22 cellular contexts compared by ENCODE assay signal in the genomic region with DNA sequence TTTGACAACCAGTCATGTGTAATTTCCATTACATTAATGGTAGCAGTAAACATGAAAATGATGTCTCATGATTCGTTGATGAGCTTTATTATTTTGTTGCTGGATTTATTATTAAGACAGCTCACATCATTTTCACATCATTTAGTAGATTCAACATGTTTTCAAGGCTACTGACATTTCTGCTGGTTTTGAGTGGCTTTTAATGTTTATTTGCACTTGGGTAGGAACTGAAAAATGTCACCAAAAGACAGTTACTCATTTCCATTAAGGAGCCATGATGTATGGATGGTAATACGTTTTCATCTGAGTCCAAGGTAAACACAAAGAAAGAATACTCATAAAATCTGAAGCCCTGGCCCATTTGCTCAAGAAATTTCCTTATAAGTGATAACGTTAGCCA. TPM values are rescaled to one million over a fixed set of nuclear protein-coding genes. Genes with fewer than 3 reads are reported as not detected.
DNase-seq lines count a peak whose midpoint lies in the region; ATAC-seq, FAIRE-seq and TF ChIP-seq lines count a peak whose summit lies in the region.
"Had no signal": no experiment of that assay in that cellular context is flagged by ENCODE, and none has a peak within 500 bp of the region (broad histone marks: within the 10 kb centered on the region; RNA-seq: fewer than 3 reads in every experiment).

No MANE protein-coding gene starts in this region.

- no peak for TF ChIP-seq CTCF in left ventricle myocardium inferior (IDR thresholded peaks at IDR 0.05; ENCODE audit: borderline replicate concordance)
- no peak for TF ChIP-seq CTCF in gastrocnemius medialis (IDR thresholded peaks at IDR 0.05 in 4 of 5, conservative IDR thresholded peaks at IDR 0.05 in 1 of 5)

- H3K36me3 Mint-ChIP-seq in activated naive CD8-positive, alpha-beta T cell treated with anti-CD3 and anti-CD28 coated beads, Interleukin-2, amount 50 U/mL, for 24 hours (ENCODE audit: low read depth): no peaks in the 10 kb centered on the region
- H3K36me3 Mint-ChIP-seq: CD8-positive, alpha-beta memory T cell had no signal

- H3K4me3 Mint-ChIP-seq in activated naive CD8-positive, alpha-beta T cell treated with anti-CD3 and anti-CD28 coated beads, Interleukin-2, amount 50 U/mL, for 24 hours: no peak overlapping the region
- H3K4me3 Mint-ChIP-seq: CD14-positive monocyte; CD4-positive, alpha-beta T cell; CD8-positive, alpha-beta memory T cell; HFFc6 had no signal

- H3K27ac Mint-ChIP-seq in activated naive CD8-positive, alpha-beta T cell treated with anti-CD3 and anti-CD28 coated beads, Interleukin-2, amount 50 U/mL, for 24 hours: no peak overlapping the region
- H3K27ac Mint-ChIP-seq: CD14-positive monocyte; CD4-positive, alpha-beta T cell; CD8-positive, alpha-beta memory T cell; HFFc6 had no signal

- TF ChIP-seq POLR2A in gastrocnemius medialis (IDR thresholded peaks at IDR 0.05): no peak

- H3K4me3 ChIP-seq in left ventricle myocardium inferior (no peak overlapping the region), gastrocnemius medialis (no peak overlapping the region)
- H3K4me3 ChIP-seq: BLaER1 treated with 17β-estradiol and CSF1 and Interleukin-3, amounts not matched to agents 10 nM and 100 nM; GM12878; HAP-1 had no signal

- ATAC-seq in Right ventricle myocardium inferior: no peak
- ATAC-seq in gastrocnemius medialis: no peak
- ATAC-seq in activated naive CD8-positive, alpha-beta T cell treated with anti-CD3 and anti-CD28 coated beads, Interleukin-2, amount 50 U/mL, for 24 hours: no peak
- ATAC-seq: GM12878 had no signal

- intact Hi-C loops in left ventricle myocardium inferior (cut with micrococcal nuclease) (no loop called here), Right ventricle myocardium inferior (cut with DNase I) (no loop called here), gastrocnemius medialis (cut with DNase I; ENCODE audit: low total_unique reads) (no loop called here)

- H3K4me1 Mint-ChIP-seq in activated naive CD8-positive, alpha-beta T cell treated with anti-CD3 and anti-CD28 coated beads, Interleukin-2, amount 50 U/mL, for 24 hours: no peaks in the 10 kb centered on the region
- H3K4me1 Mint-ChIP-seq: CD14-positive monocyte; CD8-positive, alpha-beta memory T cell had no signal

- H3K27ac ChIP-seq in left ventricle myocardium inferior (replicated peaks): peak overlapping the region; percentile 36
- peak overlapping the region; percentile 47 to 97 (median 60) for H3K27ac ChIP-seq in gastrocnemius medialis
- H3K27ac ChIP-seq: 22Rv1; BLaER1 treated with 17β-estradiol and CSF1 and Interleukin-3, amounts not matched to agents 10 nM and 100 nM had no signal

- DNase-seq in left ventricle myocardium inferior (no peak), Right ventricle myocardium inferior (ENCODE audit: missing footprints) (no peak), gastrocnemius medialis (no peak), NCI-H2171 (lab: John Stamatoyannopoulos, UW) (no peak)
- no peak for DNase-seq in activated naive CD8-positive, alpha-beta T cell treated with anti-CD3 and anti-CD28 coated beads, Interleukin-2, amount 50 U/mL, for 24 hours
- DNase-seq: ACHN; BE2C; CD4-positive, alpha-beta T cell; CD8-positive, alpha-beta memory T cell; DMS79; EL; GDM1; GOT3; HFFc6 had no signal

- FAIRE-seq in islet of Langerhans (lab: Jason Lieb, UNC): peak; percentile 98
- FAIRE-seq: A204.1, GM12878, H54 had no signal

- in situ Hi-C loops in gastrocnemius medialis (cut with MboI; ENCODE audit: low sequenced_read_pairs in 4 of 4): no loop called here

- H3K4me1 ChIP-seq in left ventricle myocardium inferior (peaks cover 19% of the 10 kb centered on the region), gastrocnemius medialis (peaks cover 0 to 2% of the 10 kb centered on the region in 2 donors)
- H3K4me1 ChIP-seq: BE2C; BLaER1 treated with 17β-estradiol and CSF1 and Interleukin-3, amounts not matched to agents 10 nM and 100 nM had no signal

- no peaks in the 10 kb centered on the region for H3K27me3 ChIP-seq in left ventricle myocardium inferior (ENCODE audit: low read depth)
- no peaks in the 10 kb centered on the region for H3K27me3 ChIP-seq in gastrocnemius medialis
- H3K27me3 ChIP-seq: BE2C; BLaER1 treated with 17β-estradiol and CSF1 and Interleukin-3, amounts not matched to agents 10 nM and 100 nM had no signal

- no peaks in the 10 kb centered on the region for H3K27me3 Mint-ChIP-seq in activated naive CD8-positive, alpha-beta T cell treated with anti-CD3 and anti-CD28 coated beads, Interleukin-2, amount 50 U/mL, for 24 hours

- no peaks in the 10 kb centered on the region for H3K9me3 ChIP-seq in left ventricle myocardium inferior (replicated peaks)
- no peaks in the 10 kb centered on the region for H3K9me3 ChIP-seq in gastrocnemius medialis
- H3K9me3 ChIP-seq: BE2C; BLaER1 treated with 17β-estradiol and CSF1 and Interleukin-3, amounts not matched to agents 10 nM and 100 nM; HAP-1 had no signal

- peaks cover 35% of the 10 kb centered on the region for H3K36me3 ChIP-seq in left ventricle myocardium inferior
- peaks cover 3 to 26% of the 10 kb centered on the region in 2 donors for H3K36me3 ChIP-seq in gastrocnemius medialis
- H3K36me3 ChIP-seq: BE2C; BLaER1 treated with 17β-estradiol and CSF1 and Interleukin-3, amounts not matched to agents 10 nM and 100 nM; HAP-1 had no signal

- H3K9me3 Mint-ChIP-seq in activated naive CD8-positive, alpha-beta T cell treated with anti-CD3 and anti-CD28 coated beads, Interleukin-2, amount 50 U/mL, for 24 hours: no peaks in the 10 kb centered on the region
- H3K9me3 Mint-ChIP-seq: CD14-positive monocyte; CD4-positive, alpha-beta T cell; CD8-positive, alpha-beta memory T cell; HFFc6 had no signal

RNA-seq across cellular contexts. Expression of a gene that starts 14.9 kb away (rescaled TPM):
- 325 TPM for total RNA-seq in left ventricle myocardium inferior
- 431 TPM for total RNA-seq in Right ventricle myocardium inferior
- total RNA-seq in gastrocnemius medialis: 1,000 to 10,000 TPM; 2,371 to 5,827 (median 4,654) TPM
- total RNA-seq: CD4-positive, alpha-beta T cell; HFFc6 had no signal
